In genomic region chr22:46634973-46635685, GRCh38 we compare ENCODE assay signal across 8 cellular contexts. TPM values are rescaled to one million over a fixed set of nuclear protein-coding genes. Genes with fewer than 3 reads are reported as not detected.
DNase-seq lines count a peak whose midpoint lies in the region; ATAC-seq, FAIRE-seq and TF ChIP-seq lines count a peak whose summit lies in the region.
"Not testable (repeated sequence)": the region's sequence is repeated elsewhere in the genome, so short reads cannot be mapped to it uniquely, and the experiment has no call there.

No MANE protein-coding gene starts in this region.

- not testable (repeated sequence) for H3K23ac ChIP-seq in trophoblast cell (ENCODE audit: low read length)

- DNase-seq in COLO829 (ENCODE audit: low spot score), result peak; percentile 20
- DNase-seq in HCT116 (ENCODE audit: low read depth, low spot score), result peak; percentile 69
- peak in 1 of 4 donors; percentile 45 for DNase-seq in body of pancreas
- peak in 1 of 2 donors; percentile 47 for DNase-seq in cardiac muscle cell (ENCODE audit: low read depth in 1 of 2, low spot score in 1 of 2)
- peak; percentile 87 for DNase-seq in kidney
- DNase-seq in lung (ENCODE audit: low spot score), result peak; percentile 59
- peak in 1 of 2 donors; percentile 75 for DNase-seq in trophoblast cell
- peak; percentile 69 for DNase-seq in transverse colon

- ATAC-seq in HCT116, result peak; percentile 76
- not testable (repeated sequence) for ATAC-seq in body of pancreas; lung (ENCODE audit: insufficient read depth, low FRiP score)

- not testable (repeated sequence) for H3K27ac ChIP-seq in HCT116 (ENCODE audit: low read depth, low read length); kidney (ENCODE audit: low read depth in 2 of 2, low read length in 2 of 2); lung (ENCODE audit: low read depth in 1 of 2, low read length in 1 of 2); trophoblast cell (ENCODE audit: low read depth, low read length)
- H3K27ac ChIP-seq in body of pancreas, result peak overlapping the region in 3 of 4 donors; percentile 36 to 74 (median 71)
- H3K27ac ChIP-seq in cardiac muscle cell, result peak overlapping the region; percentile 82
- H3K27ac ChIP-seq in transverse colon, result peak overlapping the region in 3 of 4 donors; percentile 58 to 74 (median 60)

- H3K4me3 ChIP-seq in HCT116 (replicated peaks in 1 of 2; ENCODE audit: low read depth in 1 of 2, low read length in 2 of 2); body of pancreas; cardiac muscle cell; kidney (ENCODE audit: low read length in 2 of 2); lung; trophoblast cell (ENCODE audit: low read depth, low read length); transverse colon: not testable (repeated sequence)

- not testable (repeated sequence) for TF ChIP-seq EP300 in transverse colon (IDR thresholded peaks at IDR 0.05; ENCODE audit: low read depth)

- CTCF ChIA-PET in HCT116 (lab: Charles Lee), result not testable (repeated sequence)

- POLR2A ChIA-PET in HCT116 (lab: Charles Lee), result not testable (repeated sequence)

- intact Hi-C loops in HCT116 (cut with micrococcal nuclease); body of pancreas (cut with DNase I); kidney (cut with DNase I); transverse colon (cut with DNase I; ENCODE audit: low total_unique reads): not testable (repeated sequence)

- not testable (repeated sequence) for H3K14ac ChIP-seq in trophoblast cell (ENCODE audit: low read length)

- peak overlapping the region; percentile 37 for H3K4me2 ChIP-seq in HCT116 (ENCODE audit: low read length)
- not testable (repeated sequence) for H3K4me2 ChIP-seq in trophoblast cell (ENCODE audit: low read length)

- H2AK5ac ChIP-seq in trophoblast cell (ENCODE audit: low read length), result not testable (repeated sequence)

- H4K8ac ChIP-seq in trophoblast cell (ENCODE audit: low read depth, low read length), result not testable (repeated sequence)

- H4K20me1 ChIP-seq in HCT116 (ENCODE audit: insufficient read depth), result not testable (repeated sequence)

- H4K12ac ChIP-seq in trophoblast cell (ENCODE audit: low read depth, low read length), result not testable (repeated sequence)

- TF ChIP-seq POLR2A in HCT116 (IDR thresholded peaks at IDR 0.05; ENCODE audit: borderline replicate concordance, extremely low read depth, insufficient read depth, insufficient read length); body of pancreas (IDR thresholded peaks at IDR 0.05); transverse colon (IDR thresholded peaks at IDR 0.05): not testable (repeated sequence)

- TF ChIP-seq RAD21 in HCT116 (IDR thresholded peaks at IDR 0.05; ENCODE audit: low read depth), result not testable (repeated sequence)

- not testable (repeated sequence) for H2BK5ac ChIP-seq in trophoblast cell (ENCODE audit: low read depth, low read length, poor library complexity)

- not testable (repeated sequence) for H3K79me2 ChIP-seq in HCT116 (ENCODE audit: insufficient read depth, low read length); trophoblast cell (ENCODE audit: control insufficient read depth, insufficient read depth, low read length, poor library complexity)

- peaks cover 12 to 21% of the 10 kb centered on the region in 2 experiments for H3K4me1 ChIP-seq in HCT116 (ENCODE audit: control insufficient read depth in 1 of 2, insufficient read depth in 2 of 2, low read length in 2 of 2)
- peaks cover 31% of the 10 kb centered on the region for H3K4me1 ChIP-seq in body of pancreas
- peaks cover 24% of the 10 kb centered on the region for H3K4me1 ChIP-seq in cardiac muscle cell (ENCODE audit: low read depth)
- peaks cover 0 to 11% of the 10 kb centered on the region in 2 donors for H3K4me1 ChIP-seq in kidney (ENCODE audit: control insufficient read depth in 1 of 2, insufficient read depth in 1 of 2, low read depth in 1 of 2, low read length in 2 of 2)
- H3K4me1 ChIP-seq in lung (ENCODE audit: control insufficient read depth in 2 of 2, insufficient read depth in 2 of 2, low read length in 2 of 2), result not testable (repeated sequence)
- H3K4me1 ChIP-seq in trophoblast cell (ENCODE audit: control insufficient read depth in 1 of 2, insufficient read depth in 2 of 2, low read length in 2 of 2), result peaks cover 10 to 18% of the 10 kb centered on the region in 2 experiments
- H3K4me1 ChIP-seq in transverse colon, result peaks cover 0 to 28% (median 5%) of the 10 kb centered on the region in 4 donors

- H3K9me2 ChIP-seq in HCT116 (ENCODE audit: insufficient read depth), result not testable (repeated sequence)

- H3K9me3 ChIP-seq in HCT116 (ENCODE audit: control insufficient read depth in 1 of 2, insufficient read depth in 1 of 2, low read depth in 1 of 2, low read length in 2 of 2); body of pancreas; cardiac muscle cell (ENCODE audit: low read depth); kidney (ENCODE audit: control insufficient read depth in 1 of 2, low read length in 2 of 2); lung (ENCODE audit: control insufficient read depth in 2 of 2, insufficient read depth in 1 of 2, low read length in 1 of 2); trophoblast cell (ENCODE audit: insufficient read depth, low read depth, low read length); transverse colon: not testable (repeated sequence)

- BruUV-seq in HCT116 (replicated peaks; lab: Mats Ljungman, UMichigan), result not testable (repeated sequence)

- not testable (repeated sequence) for H3K79me1 ChIP-seq in trophoblast cell (ENCODE audit: low read length)

- RAD21 ChIA-PET in HCT116 (lab: Charles Lee; ENCODE audit: low non-redundant PET in 1 of 2, low total read pairs in 2 of 2, uncharacterized antibody in 2 of 2, unreplicated experiment in 2 of 2), result not testable (repeated sequence)

- not testable (repeated sequence) for TF ChIP-seq CTCF in HCT116 (IDR thresholded peaks at IDR 0.05 in 2 of 3, conservative IDR thresholded peaks at IDR 0.05 in 1 of 3; ENCODE audit: borderline replicate concordance in 1 of 3, insufficient read depth in 1 of 3, low read depth in 2 of 3, low read length in 2 of 3); body of pancreas (IDR thresholded peaks at IDR 0.05); cardiac muscle cell (IDR thresholded peaks at IDR 0.05; ENCODE audit: low read depth, low read length); kidney (IDR thresholded peaks at IDR 0.05; ENCODE audit: borderline replicate concordance, extremely low read depth, insufficient read depth); lung (IDR thresholded peaks at IDR 0.05; ENCODE audit: control extremely low read depth, extremely low read depth); transverse colon (IDR thresholded peaks at IDR 0.05)

- in situ Hi-C loops in transverse colon (cut with MboI; ENCODE audit: low pct_ligation_motif_present in 1 of 4, low pct_unique_long_range_greater_than_20kb in 1 of 4, low sequenced_read_pairs in 3 of 4), result not testable (repeated sequence)

- H2AFZ ChIP-seq in HCT116 (ENCODE audit: low read depth, low read length, poor library complexity, severe bottlenecking); trophoblast cell (ENCODE audit: insufficient read depth, low read length, poor library complexity): not testable (repeated sequence)

- not testable (repeated sequence) for H3K36me3 ChIP-seq in HCT116 (ENCODE audit: control insufficient read depth in 1 of 2, insufficient read depth in 2 of 2, low read length in 2 of 2); body of pancreas (replicated peaks in 1 of 2; ENCODE audit: insufficient read depth in 1 of 2, low read depth in 2 of 2); cardiac muscle cell; kidney (ENCODE audit: control insufficient read depth in 1 of 2, insufficient read depth in 2 of 2, low read length in 2 of 2); trophoblast cell (ENCODE audit: control insufficient read depth in 1 of 2, insufficient read depth in 2 of 2, low read length in 2 of 2); transverse colon
- peaks cover 0 to 14% of the 10 kb centered on the region in 2 donors for H3K36me3 ChIP-seq in lung (ENCODE audit: control insufficient read depth in 2 of 2, insufficient read depth in 2 of 2, low read length in 2 of 2)

- 49 to 72% methylated on average over 14 to 15 of the region's 30 CpGs for WGBS in body of pancreas, 2 donors
- 46 to 69% methylated on average over 24 to 30 of the region's 30 CpGs for WGBS in lung, 2 donors
- WGBS in trophoblast cell (ENCODE audit: extremely low coverage, insufficient coverage, insufficient read length), result no CpG with 5 or more reads among the region's 30 CpGs
- 52 to 70% methylated on average over 2 to 9 of the region's 30 CpGs for WGBS in transverse colon (ENCODE audit: low coverage in 1 of 2), 2 donors

- not testable (repeated sequence) for H2BK120ac ChIP-seq in trophoblast cell (ENCODE audit: insufficient read depth, low read length, poor library complexity)

- peak overlapping the region; percentile 58 for H4K91ac ChIP-seq in trophoblast cell (ENCODE audit: low read depth, low read length)

- FAIRE-seq in kidney (lab: Jason Lieb, UNC), result not testable (repeated sequence)

- H3K18ac ChIP-seq in trophoblast cell (ENCODE audit: low read length), result not testable (repeated sequence)

- not testable (repeated sequence) for H2BK12ac ChIP-seq in trophoblast cell (ENCODE audit: low read length)

- H3K4ac ChIP-seq in trophoblast cell (ENCODE audit: low read depth, low read length), result not testable (repeated sequence)

- not testable (repeated sequence) for H3K27me3 ChIP-seq in HCT116 (ENCODE audit: insufficient read depth, low read length); body of pancreas; cardiac muscle cell; lung (ENCODE audit: control insufficient read depth, insufficient read depth); trophoblast cell (ENCODE audit: insufficient read depth, low read length); transverse colon

- H3K9ac ChIP-seq in HCT116 (ENCODE audit: low read length); kidney (ENCODE audit: low read length in 2 of 2); trophoblast cell (ENCODE audit: low read length): not testable (repeated sequence)

RNA-seq across cellular contexts. Expression of gene GRAMD4, which starts 14.9 kb away (rescaled TPM):
- total RNA-seq in HCT116 (2021; ENCODE audit: unreplicated experiment), result 25.8 TPM
- 11.4 and 13.3 TPM in 2 replicates for polyA plus RNA-seq in HCT116 (2012)
- 10 to 100 TPM; 29.3 to 62.3 TPM for total RNA-seq in body of pancreas
- 49.3 and 79.3 TPM in 2 replicates for total RNA-seq in cardiac muscle cell
- polyA plus RNA-seq in cardiac muscle cell, result 51.8 and 57.5 TPM in 2 replicates
- total RNA-seq in kidney, result 58.2 TPM
- polyA plus RNA-seq in kidney (ENCODE audit: insufficient read depth, low read depth, low replicate concordance), result 12.1 TPM
- total RNA-seq in lung, result 10 to 100 TPM; 18.0 to 67.7 TPM
- polyA plus RNA-seq in lung, result 10 to 100 TPM; 16.3 to 24.4 TPM
- 10.6 and 11.0 TPM in 2 replicates for polyA plus RNA-seq in trophoblast cell (2013)
- total RNA-seq in transverse colon, result 100 to 1,000 TPM; 146 to 981 (median 258) TPM
